In the genomic region with DNA sequence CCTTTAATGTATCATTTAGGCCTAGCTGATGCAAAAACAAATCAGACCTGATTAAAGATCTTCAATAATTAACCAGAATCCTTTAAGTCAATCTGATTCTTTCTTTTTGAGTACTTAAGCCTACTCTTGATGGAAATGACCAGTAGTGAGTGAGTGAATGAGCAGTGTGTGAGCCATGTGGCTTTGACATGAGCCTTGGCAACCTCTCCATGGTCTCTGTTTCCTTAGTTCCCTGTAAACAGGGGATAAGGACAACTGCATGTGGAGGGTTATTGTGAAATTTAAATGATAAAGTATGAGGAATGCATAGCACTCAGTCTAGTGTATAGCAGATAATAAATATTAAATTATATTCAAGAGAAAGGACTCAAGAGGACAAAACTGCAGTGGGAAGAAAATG, we compare ENCODE assay signal across 14 cellular contexts.
A peak's percentile ranks its signal among the peaks of the same experiment; 100 is the strongest.
DNase-seq lines count a peak whose midpoint lies in the region; ATAC-seq and TF ChIP-seq lines count a peak whose summit lies in the region.
"Had no signal": no experiment of that assay in that cellular context is flagged by ENCODE, and none has a peak within 500 bp of the region (broad histone marks: within the 10 kb centered on the region; RNA-seq: fewer than 3 reads in every experiment).

No MANE protein-coding gene starts in this region.

- H4K5ac ChIP-seq in mesendoderm (ENCODE audit: low read length), result no peak overlapping the region

- ATAC-seq in HG03025 (IDR thresholded peaks at IDR 0.05; ENCODE audit: low FRiP score, unreplicated experiment) (no peak), GM18517 (IDR thresholded peaks at IDR 0.05; ENCODE audit: unreplicated experiment) (no peak)
- ATAC-seq: activated CD8-positive, alpha-beta memory T cell treated with anti-CD3 and anti-CD28 coated beads, Interleukin-2, amount 10 ng/mL, durations not matched to agents 7 days and 5 days had no signal

- no peak overlapping the region for H2BK120ac ChIP-seq in mesendoderm (ENCODE audit: low read depth, low read length)

- H3K4me3 ChIP-seq in neural progenitor cell (no peak overlapping the region), mesendoderm (ENCODE audit: low read length) (no peak overlapping the region)

- no peak overlapping the region for H3K4me3 Mint-ChIP-seq in neural progenitor cell
- H3K4me3 Mint-ChIP-seq: activated CD8-positive, alpha-beta memory T cell treated with anti-CD3 and anti-CD28 coated beads, Interleukin-2, amount 10 ng/mL, durations not matched to agents 7 days and 5 days; activated naive CD4-positive, alpha-beta T cell treated with anti-CD3 and anti-CD28 coated beads for 36 hours; CD4-positive, CD25-positive, alpha-beta regulatory T cell had no signal

- H3K4me1 Mint-ChIP-seq in neural progenitor cell, result peaks cover 26% of the 10 kb centered on the region
- H3K4me1 Mint-ChIP-seq: activated CD8-positive, alpha-beta memory T cell treated with anti-CD3 and anti-CD28 coated beads, Interleukin-2, amount 10 ng/mL, durations not matched to agents 7 days and 5 days; CD4-positive, CD25-positive, alpha-beta regulatory T cell had no signal

- H3K4ac ChIP-seq in mesendoderm (ENCODE audit: low read depth, low read length), result no peak overlapping the region

- no peaks in the 10 kb centered on the region for H3K36me3 Mint-ChIP-seq in neural progenitor cell
- H3K36me3 Mint-ChIP-seq: activated CD8-positive, alpha-beta memory T cell treated with anti-CD3 and anti-CD28 coated beads, Interleukin-2, amount 10 ng/mL, durations not matched to agents 7 days and 5 days; CD4-positive, CD25-positive, alpha-beta regulatory T cell had no signal

- H3K79me2 ChIP-seq in neural progenitor cell (ENCODE audit: low read depth) (no peaks in the 10 kb centered on the region), mesendoderm (ENCODE audit: control insufficient read depth, insufficient read depth, low read length) (no peaks in the 10 kb centered on the region)

- H3K27ac Mint-ChIP-seq in neural progenitor cell, result no peak overlapping the region
- H3K27ac Mint-ChIP-seq: activated CD8-positive, alpha-beta memory T cell treated with anti-CD3 and anti-CD28 coated beads, Interleukin-2, amount 10 ng/mL, durations not matched to agents 7 days and 5 days; activated naive CD4-positive, alpha-beta T cell treated with anti-CD3 and anti-CD28 coated beads for 36 hours; CD4-positive, CD25-positive, alpha-beta regulatory T cell had no signal

- no peak overlapping the region for H4K8ac ChIP-seq in mesendoderm (ENCODE audit: low read depth, low read length)

- H4K20me1 ChIP-seq in neural progenitor cell (ENCODE audit: low read depth), result no peaks in the 10 kb centered on the region

- H3K36me3 ChIP-seq in neural progenitor cell, result no peaks in the 10 kb centered on the region
- no peaks in the 10 kb centered on the region for H3K36me3 ChIP-seq in mesendoderm (ENCODE audit: control insufficient read depth, insufficient read depth, low read length)

- H3K27me3 Mint-ChIP-seq in neural progenitor cell (ENCODE audit: insufficient read depth, low read depth), result peaks cover 2% of the 10 kb centered on the region
- H3K27me3 Mint-ChIP-seq: activated CD8-positive, alpha-beta memory T cell treated with anti-CD3 and anti-CD28 coated beads, Interleukin-2, amount 10 ng/mL, durations not matched to agents 7 days and 5 days; CD4-positive, CD25-positive, alpha-beta regulatory T cell had no signal

- no peak overlapping the region for H3K56ac ChIP-seq in mesendoderm (ENCODE audit: low read length)

- no peaks in the 10 kb centered on the region for H3K9me3 ChIP-seq in neural progenitor cell (ENCODE audit: low read depth)

- H3F3A ChIP-seq in neural progenitor cell (ENCODE audit: low read depth), result peaks cover 2% of the 10 kb centered on the region

- H3K27ac ChIP-seq in neural progenitor cell (no peak overlapping the region), mesendoderm (ENCODE audit: low read depth, low read length) (no peak overlapping the region)

- H3K9ac ChIP-seq in neural progenitor cell (no peak overlapping the region), mesendoderm (ENCODE audit: low read length) (no peak overlapping the region)

- H3K23ac ChIP-seq in mesendoderm (ENCODE audit: low read length), result no peak overlapping the region

- H2AFZ ChIP-seq in neural progenitor cell (replicated peaks), result peak overlapping the region; percentile 3

- DNase-seq in EH (ENCODE audit: low read depth) (peak; percentile 73), NCI-H82 treated with DMSO at 0.1 percent for 48 hours (lab: John Stamatoyannopoulos, UW; ENCODE audit: unreplicated experiment) (peak; percentile 58), fibroblast of gingiva (ENCODE audit: low read depth) (peak; percentile 81), neural progenitor cell (ENCODE audit: low spot score) (no peak), SIG-M5 (lab: John Stamatoyannopoulos, UW) (no peak), mesendoderm (no peak)
- DNase-seq: activated CD8-positive, alpha-beta memory T cell treated with anti-CD3 and anti-CD28 coated beads, Interleukin-2, amount 10 ng/mL, durations not matched to agents 7 days and 5 days; activated naive CD4-positive, alpha-beta T cell treated with anti-CD3 and anti-CD28 coated beads for 36 hours; CD4-positive, CD25-positive, alpha-beta regulatory T cell; cerebellar nuclear complex; NCI-H2081 treated with DMSO at 0.1 percent for 48 hours; stimulated activated CD4-positive, alpha-beta T cell treated with anti-CD3 and anti-CD28 coated beads, Interleukin-4, amount 100 ng/mL, for 1 hour had no signal

- TF ChIP-seq CTCF in neural progenitor cell (IDR thresholded peaks at IDR 0.05), result no peak

- H3K4me2 ChIP-seq in neural progenitor cell (no peak overlapping the region), mesendoderm (ENCODE audit: low read length) (no peak overlapping the region)

- H3K27me3 ChIP-seq in neural progenitor cell, result no peaks in the 10 kb centered on the region
- no peaks in the 10 kb centered on the region for H3K27me3 ChIP-seq in mesendoderm (ENCODE audit: insufficient read depth, low read length, poor library complexity)

- no peak overlapping the region for H2BK5ac ChIP-seq in mesendoderm (ENCODE audit: low read length)

- no peaks in the 10 kb centered on the region for H3K9me3 Mint-ChIP-seq in neural progenitor cell
- H3K9me3 Mint-ChIP-seq: activated naive CD4-positive, alpha-beta T cell treated with anti-CD3 and anti-CD28 coated beads for 36 hours had no signal

- H3K4me1 ChIP-seq in neural progenitor cell (peaks cover 24% of the 10 kb centered on the region), mesendoderm (ENCODE audit: control insufficient read depth, low read depth, low read length) (peaks cover 5% of the 10 kb centered on the region)

- H3K79me1 ChIP-seq in mesendoderm (ENCODE audit: low read length), result no peaks in the 10 kb centered on the region

- no peak overlapping the region for H2AK5ac ChIP-seq in mesendoderm (ENCODE audit: low read length)

- H3K18ac ChIP-seq in mesendoderm (ENCODE audit: low read length), result no peak overlapping the region

- no peak overlapping the region for H2BK15ac ChIP-seq in mesendoderm (replicated peaks; ENCODE audit: low read depth)

Comparison
In these comparisons a context has a peak if more than half of its experiments do, and no peak if none do; other contexts are left out.
1. DNase-seq: peak in EH (single experiment), NCI-H82 treated with DMSO at 0.1 percent for 48 hours (single experiment) and fibroblast of gingiva (single experiment); none in neural progenitor cell (single experiment), SIG-M5 (single experiment) and mesendoderm (single experiment).